ENCODE assay signal across 14 cellular contexts in genomic region chr5:55584398-55585265, GRCh38. TPM values are rescaled to one million over a fixed set of nuclear protein-coding genes. Genes with fewer than 3 reads are reported as not detected.
A peak's percentile ranks its signal among the peaks of the same experiment; 100 is the strongest.
DNase-seq lines count a peak whose midpoint lies in the region; ATAC-seq and TF ChIP-seq lines count a peak whose summit lies in the region.
"Had no signal": no experiment of that assay in that cellular context is flagged by ENCODE, and none has a peak within 500 bp of the region (broad histone marks: within the 10 kb centered on the region; RNA-seq: fewer than 3 reads in every experiment).

No MANE protein-coding gene starts in this region.

- H3K36me3 Mint-ChIP-seq in neural progenitor cell: no peaks in the 10 kb centered on the region
- no peaks in the 10 kb centered on the region for H3K36me3 Mint-ChIP-seq in activated naive CD8-positive, alpha-beta T cell treated with anti-CD3 and anti-CD28 coated beads, Interleukin-2, amount 50 U/mL, for 24 hours (ENCODE audit: low read depth)
- H3K36me3 Mint-ChIP-seq in activated T-cell treated with anti-CD3 and anti-CD28 coated beads, Interleukin-2, amount 50 U/mL, for 4 hours (ENCODE audit: insufficient read depth): no peaks in the 10 kb centered on the region
- H3K36me3 Mint-ChIP-seq: CD4-positive, CD25-positive, alpha-beta regulatory T cell had no signal

- ATAC-seq in heart right ventricle (peak in 7 of 8 donors; percentile 44 to 93 (median 59)), PC-3 (no peak)
- no peak for ATAC-seq in activated naive CD8-positive, alpha-beta T cell treated with anti-CD3 and anti-CD28 coated beads, Interleukin-2, amount 50 U/mL, for 24 hours
- no peak for ATAC-seq in activated T-cell treated with anti-CD3 and anti-CD28 coated beads, Interleukin-2, amount 50 U/mL, for 4 hours

- TF ChIP-seq CTCF in C4-2B (conservative IDR thresholded peaks at IDR 0.05) (no peak), heart right ventricle (IDR thresholded peaks at IDR 0.05) (no peak), neural progenitor cell (IDR thresholded peaks at IDR 0.05) (no peak), PC-3 (conservative IDR thresholded peaks at IDR 0.05; ENCODE audit: low read depth, low read length) (no peak)

- no peaks in the 10 kb centered on the region for H3K9me3 Mint-ChIP-seq in neural progenitor cell
- H3K9me3 Mint-ChIP-seq in activated naive CD8-positive, alpha-beta T cell treated with anti-CD3 and anti-CD28 coated beads, Interleukin-2, amount 50 U/mL, for 24 hours: no peaks in the 10 kb centered on the region
- H3K9me3 Mint-ChIP-seq in activated T-cell treated with anti-CD3 and anti-CD28 coated beads, Interleukin-2, amount 50 U/mL, for 4 hours: no peaks in the 10 kb centered on the region

- WGBS in heart right ventricle, 2 donors: 40 to 66% methylated on average over 3 of the region's 3 CpGs

- no peak overlapping the region for H3K27ac Mint-ChIP-seq in neural progenitor cell
- no peak overlapping the region for H3K27ac Mint-ChIP-seq in activated naive CD8-positive, alpha-beta T cell treated with anti-CD3 and anti-CD28 coated beads, Interleukin-2, amount 50 U/mL, for 24 hours

- H3K4me3 ChIP-seq in SJCRH30: no peak overlapping the region
- H3K4me3 ChIP-seq in heart right ventricle: no peak overlapping the region
- no peak overlapping the region for H3K4me3 ChIP-seq in neural progenitor cell
- no peak overlapping the region for H3K4me3 ChIP-seq in PC-3 (ENCODE audit: low read length)

- H4K20me1 ChIP-seq in neural progenitor cell (ENCODE audit: low read depth) (no peaks in the 10 kb centered on the region), PC-3 (ENCODE audit: low read length) (no peaks in the 10 kb centered on the region)

- peak overlapping the region; percentile 57 for H2AFZ ChIP-seq in neural progenitor cell (replicated peaks)
- no peak overlapping the region for H2AFZ ChIP-seq in PC-3 (ENCODE audit: low read length)

- intact Hi-C loops in heart right ventricle (cut with DNase I) (no loop called here), PC-3 (cut with micrococcal nuclease) (no loop called here)

- H3F3A ChIP-seq in neural progenitor cell (ENCODE audit: low read depth): no peaks in the 10 kb centered on the region
- H3F3A ChIP-seq in PC-3 (ENCODE audit: low read length, unreplicated experiment): no peaks in the 10 kb centered on the region

- peaks cover 30% of the 10 kb centered on the region for H3K4me1 ChIP-seq in SJCRH30
- H3K4me1 ChIP-seq in heart right ventricle: peaks cover 0 to 41% (median 27%) of the 10 kb centered on the region in 9 donors
- H3K4me1 ChIP-seq in neural progenitor cell: no peaks in the 10 kb centered on the region
- no peaks in the 10 kb centered on the region for H3K4me1 ChIP-seq in PC-3 (ENCODE audit: insufficient read depth, low read length)

- no TSS peak for BruUV-seq in PC-3 (replicated peaks; lab: Mats Ljungman, UMichigan)

- H3K9me2 ChIP-seq in PC-3 (replicated peaks; ENCODE audit: low read length): no peaks in the 10 kb centered on the region

- DNase-seq in SJCRH30: peak in 1 of 2 experiments; percentile 36
- DNase-seq in heart right ventricle: no peak
- no peak for DNase-seq in neural progenitor cell (ENCODE audit: low spot score)
- no peak for DNase-seq in PC-3
- DNase-seq in activated naive CD8-positive, alpha-beta T cell treated with anti-CD3 and anti-CD28 coated beads, Interleukin-2, amount 50 U/mL, for 24 hours: no peak
- DNase-seq in activated T-cell treated with anti-CD3 and anti-CD28 coated beads, Interleukin-2, amount 50 U/mL, for 4 hours: no peak
- DNase-seq: Calu3; CD4-positive, CD25-positive, alpha-beta regulatory T cell; HCEC 1CT; Karpas-422; MM.1S; NCI-H1092 treated with DMSO at 0.1 percent for 48 hours; NCI-H524 had no signal

- H3K4me2 ChIP-seq in neural progenitor cell: no peak overlapping the region
- H3K4me2 ChIP-seq in PC-3 (ENCODE audit: low read length): no peak overlapping the region

- H3K4me1 Mint-ChIP-seq in neural progenitor cell: no peaks in the 10 kb centered on the region
- H3K4me1 Mint-ChIP-seq in activated naive CD8-positive, alpha-beta T cell treated with anti-CD3 and anti-CD28 coated beads, Interleukin-2, amount 50 U/mL, for 24 hours: peaks cover 31% of the 10 kb centered on the region
- peaks cover 8% of the 10 kb centered on the region for H3K4me1 Mint-ChIP-seq in activated T-cell treated with anti-CD3 and anti-CD28 coated beads, Interleukin-2, amount 50 U/mL, for 4 hours (ENCODE audit: low read depth)

- CTCF ChIA-PET in PC-3 (lab: Charles Lee): no interaction called here

- H3K36me3 ChIP-seq in SJCRH30 (no peaks in the 10 kb centered on the region), heart right ventricle (no peaks in the 10 kb centered on the region), neural progenitor cell (no peaks in the 10 kb centered on the region), PC-3 (ENCODE audit: low read depth, low read length) (no peaks in the 10 kb centered on the region)

- H3K27me3 Mint-ChIP-seq in neural progenitor cell (ENCODE audit: insufficient read depth, low read depth): no peaks in the 10 kb centered on the region
- no peaks in the 10 kb centered on the region for H3K27me3 Mint-ChIP-seq in activated naive CD8-positive, alpha-beta T cell treated with anti-CD3 and anti-CD28 coated beads, Interleukin-2, amount 50 U/mL, for 24 hours
- no peaks in the 10 kb centered on the region for H3K27me3 Mint-ChIP-seq in activated T-cell treated with anti-CD3 and anti-CD28 coated beads, Interleukin-2, amount 50 U/mL, for 4 hours (ENCODE audit: low read depth)
- H3K27me3 Mint-ChIP-seq: CD4-positive, CD25-positive, alpha-beta regulatory T cell had no signal

- no peak overlapping the region for H3K4me3 Mint-ChIP-seq in neural progenitor cell
- H3K4me3 Mint-ChIP-seq in activated naive CD8-positive, alpha-beta T cell treated with anti-CD3 and anti-CD28 coated beads, Interleukin-2, amount 50 U/mL, for 24 hours: no peak overlapping the region
- no peak overlapping the region for H3K4me3 Mint-ChIP-seq in activated T-cell treated with anti-CD3 and anti-CD28 coated beads, Interleukin-2, amount 50 U/mL, for 4 hours
- H3K4me3 Mint-ChIP-seq: CD4-positive, CD25-positive, alpha-beta regulatory T cell had no signal

- no peaks in the 10 kb centered on the region for H3K79me2 ChIP-seq in neural progenitor cell (ENCODE audit: low read depth)
- no peaks in the 10 kb centered on the region for H3K79me2 ChIP-seq in PC-3 (ENCODE audit: low read length)

- H3K9me3 ChIP-seq in SJCRH30 (replicated peaks) (peaks cover 5% of the 10 kb centered on the region; the same call in 1 of the 2 replicates), heart right ventricle (peaks cover 0 to 4% (median 0%) of the 10 kb centered on the region in 11 donors), neural progenitor cell (ENCODE audit: low read depth) (no peaks in the 10 kb centered on the region), PC-3 (ENCODE audit: low read length) (no peaks in the 10 kb centered on the region)

- H3K9ac ChIP-seq in neural progenitor cell (no peak overlapping the region), PC-3 (ENCODE audit: low read length) (no peak overlapping the region)

- POLR2A ChIA-PET in PC-3 (lab: Charles Lee; ENCODE audit: unreplicated experiment): no interaction called here

- H3K27me3 ChIP-seq in SJCRH30 (no peaks in the 10 kb centered on the region), heart right ventricle (no peaks in the 10 kb centered on the region), neural progenitor cell (no peaks in the 10 kb centered on the region), PC-3 (ENCODE audit: low read length) (no peaks in the 10 kb centered on the region)

- H3K27ac ChIP-seq in C4-2B: peak overlapping the region; percentile 10
- H3K27ac ChIP-seq in SJCRH30: peak overlapping the region; percentile 74
- H3K27ac ChIP-seq in heart right ventricle: peak overlapping the region in 9 of 10 donors; percentile 14 to 85 (median 65)
- H3K27ac ChIP-seq in neural progenitor cell: no peak overlapping the region
- H3K27ac ChIP-seq in PC-3 (ENCODE audit: low read length): no peak overlapping the region

RNA-seq across cellular contexts. Expression of gene PLPP1, which starts 49.9 kb away (rescaled TPM):
- 31.3 and 35.1 TPM in 2 replicates for total RNA-seq in SJCRH30 (2014; rRNA removed; shearing (Covaris generic))
- total RNA-seq in heart right ventricle: 100 to 1,000 TPM in 1 of 10 donors, 10 to 100 TPM in 9; 58.7 to 111 (median 75.4) TPM
- polyA plus RNA-seq in heart right ventricle: 100 to 1,000 TPM in 1 of 2 donors, 10 to 100 TPM in 1; 90.2 to 110 TPM
- 23.9 and 24.9 TPM in 2 replicates for total RNA-seq in neural progenitor cell (ENCODE audit: low replicate concordance)
- total RNA-seq in PC-3 (2014; rRNA removed): 16.2 and 21.1 TPM in 2 replicates
- 10 to 100 TPM in 2 of 3 donors, 1 to 10 TPM in 1; 9.3 to 17.1 (median 14.6) TPM for total RNA-seq in activated T-cell treated with anti-CD3 and anti-CD28 coated beads, Interleukin-2, amount 50 U/mL, for 4 hours

Comparison
In these comparisons a context has a peak if more than half of its experiments do, and no peak if none do; other contexts are left out.
1. H3K27ac ChIP-seq: peak in C4-2B (single experiment), SJCRH30 (single experiment) and heart right ventricle (9 of 10); none in neural progenitor cell (single experiment) and PC-3 (single experiment).
2. ATAC-seq: peak in heart right ventricle (7 of 8); none in PC-3 (single experiment), activated naive CD8-positive, alpha-beta T cell treated with anti-CD3 and anti-CD28 coated beads, Interleukin-2, amount 50 U/mL, for 24 hours (single experiment) and activated T-cell treated with anti-CD3 and anti-CD28 coated beads, Interleukin-2, amount 50 U/mL, for 4 hours (0 of 2).